17 cellular contexts compared by ENCODE assay signal in the genomic region with DNA sequence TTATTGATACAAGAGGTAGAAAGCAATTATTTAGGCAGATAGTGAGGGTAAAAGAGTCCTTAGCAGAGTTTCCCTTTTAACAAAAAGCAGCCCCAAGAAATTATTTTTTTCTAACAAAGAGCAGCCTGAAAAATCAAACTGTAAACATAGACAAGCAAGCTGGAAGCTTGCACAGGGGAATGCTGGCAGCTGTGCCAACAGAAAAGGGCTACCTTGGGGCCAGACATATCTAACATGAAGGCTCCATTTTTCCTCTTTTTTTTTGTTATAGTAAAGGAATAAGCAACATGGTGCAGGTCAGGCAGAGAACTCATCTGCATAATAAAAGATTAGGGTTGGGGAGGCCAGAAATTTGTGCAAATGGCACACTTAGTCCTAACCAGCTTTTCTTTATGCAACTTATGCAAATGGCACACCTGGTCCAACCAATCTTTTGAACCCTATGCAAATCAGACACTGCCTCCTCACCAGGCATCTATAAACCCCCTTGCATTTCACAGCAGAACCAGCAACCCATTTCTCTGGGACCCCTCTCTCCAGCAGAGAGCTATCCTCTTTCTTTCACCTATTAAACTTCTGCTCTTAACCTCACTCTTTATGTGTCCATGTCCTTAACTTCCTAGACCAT. TPM values are rescaled to one million over a fixed set of nuclear protein-coding genes. Genes with fewer than 3 reads are reported as not detected.
DNase-seq lines count a peak whose midpoint lies in the region; ATAC-seq, FAIRE-seq and TF ChIP-seq lines count a peak whose summit lies in the region.
"Had no signal": no experiment of that assay in that cellular context is flagged by ENCODE, and none has a peak within 500 bp of the region (broad histone marks: within the 10 kb centered on the region; RNA-seq: fewer than 3 reads in every experiment).

No MANE protein-coding gene starts in this region.

- POLR2A ChIA-PET in A549 (lab: Yijun Ruan, JAX) (no interaction called here), H1 (lab: Charles Lee; ENCODE audit: partially characterized antibody) (no interaction called here)

- H3K9me3 ChIP-seq in A549: peaks cover 3% of the 10 kb centered on the region; the same call in 1 of the 3 replicates
- H3K9me3 ChIP-seq in H1 (ENCODE audit: insufficient read depth in 2 of 2, low read depth in 1 of 2, low read length in 1 of 2): no peaks in the 10 kb centered on the region
- H3K9me3 ChIP-seq: Peyer's patch had no signal

- CTCF ChIA-PET in A549 (lab: Yijun Ruan, JAX): no interaction called here
- CTCF ChIA-PET in H1 (lab: Charles Lee; ENCODE audit: partially characterized antibody): interaction anchor here (1.0 to 2.1 kb wide), 2 partner anchors 26 to 440 kb away, joined by 4 to 5 read pairs; no protein-coding TSS in a partner anchor

- peaks cover 38% of the 10 kb centered on the region; the same call in 2 of the 3 replicates for H3K4me1 ChIP-seq in A549
- H3K4me1 ChIP-seq in H1 (replicated peaks in 1 of 4; ENCODE audit: control insufficient read depth in 3 of 4, insufficient read depth in 4 of 4, low read length in 3 of 4): peaks cover 0 to 11% (median 4%) of the 10 kb centered on the region in 4 experiments; a peak in 3 of 7 replicates
- H3K4me1 ChIP-seq: Peyer's patch had no signal

- H2BK15ac ChIP-seq in H1 (ENCODE audit: low read length): no peak overlapping the region

- H4K8ac ChIP-seq in H1 (ENCODE audit: extremely low read depth, insufficient read depth, low read length): no peak overlapping the region

- no peak overlapping the region for H2AFZ ChIP-seq in H1 (ENCODE audit: low read length)

- H3K4ac ChIP-seq in H1 (replicated peaks; ENCODE audit: insufficient read length, low read depth, low read length): no peak overlapping the region

- H3K23me2 ChIP-seq in H1 (ENCODE audit: low read depth, low read length): no peaks in the 10 kb centered on the region

- no peak overlapping the region for H4K5ac ChIP-seq in H1 (ENCODE audit: insufficient read length, low read depth, low read length)

- TF ChIP-seq CTCF in A549 (IDR thresholded peaks at IDR 0.05): no peak
- no peak for TF ChIP-seq CTCF in H1 (IDR thresholded peaks at IDR 0.05; ENCODE audit: control extremely low read depth in 1 of 3, insufficient read depth in 1 of 3, low read depth in 1 of 3, low read length in 3 of 3)

- no peak overlapping the region for H4K91ac ChIP-seq in H1 (replicated peaks; ENCODE audit: insufficient read length, low read length)

- TF ChIP-seq EP300 in A549 (IDR thresholded peaks at IDR 0.05) (no peak), H1 (IDR thresholded peaks at IDR 0.05; ENCODE audit: borderline replicate concordance in 1 of 2, low read depth in 2 of 2, low read length in 2 of 2) (no peak)

- FAIRE-seq in A549 (lab: Jason Lieb, UNC) (no peak), H1 (lab: Jason Lieb, UNC) (peak; percentile 52), GM19239 (lab: Jason Lieb, UNC) (no peak)

- no peaks in the 10 kb centered on the region for H3K79me1 ChIP-seq in H1 (ENCODE audit: low read depth, low read length)

- H2BK5ac ChIP-seq in H1 (ENCODE audit: low read depth, low read length): no peak overlapping the region

- no peak overlapping the region for H3K27ac ChIP-seq in A549
- no peak overlapping the region for H3K27ac ChIP-seq in H1 (ENCODE audit: low read depth, low read length)
- H3K27ac ChIP-seq: Peyer's patch had no signal

- no peak overlapping the region for H3K18ac ChIP-seq in H1 (ENCODE audit: extremely low read depth, low read length)

- no peak overlapping the region for H2BK20ac ChIP-seq in H1 (ENCODE audit: low read length)

- H3K4me3 ChIP-seq in A549 (no peak overlapping the region), H1 (ENCODE audit: extremely low read depth in 1 of 4, insufficient read depth in 2 of 4, low read depth in 3 of 4, low read length in 4 of 4) (peak overlapping the region in 1 of 4 experiments; percentile 21; a peak in 1 of 8 replicates)
- H3K4me3 ChIP-seq: Peyer's patch had no signal

- no peaks in the 10 kb centered on the region for H3K36me3 ChIP-seq in H1 (ENCODE audit: control insufficient read depth in 2 of 4, insufficient read depth in 4 of 4, low read length in 3 of 4)
- H3K36me3 ChIP-seq: Peyer's patch had no signal

- H2BK120ac ChIP-seq in H1 (replicated peaks; ENCODE audit: low read depth, low read length): no peak overlapping the region

- no peaks in the 10 kb centered on the region for H4K20me1 ChIP-seq in H1 (replicated peaks in 1 of 2; ENCODE audit: control insufficient read depth in 1 of 2, insufficient read depth in 2 of 2, low read length in 2 of 2)

- H3K9ac ChIP-seq in H1 (replicated peaks in 1 of 4; ENCODE audit: extremely low read depth in 1 of 4, low read depth in 3 of 4, low read length in 3 of 4): no peak overlapping the region

- no peak overlapping the region for H2BK12ac ChIP-seq in H1 (ENCODE audit: low read depth, low read length)

- no peaks in the 10 kb centered on the region for H3K79me2 ChIP-seq in H1 (ENCODE audit: control insufficient read depth in 1 of 2, insufficient read depth in 2 of 2, low read length in 2 of 2)

- no peaks in the 10 kb centered on the region for H3K27me3 ChIP-seq in H1 (replicated peaks in 1 of 4; ENCODE audit: control insufficient read depth in 3 of 4, extremely low read depth in 1 of 4, insufficient read depth in 3 of 4, low read length in 3 of 4)
- H3K27me3 ChIP-seq: Peyer's patch had no signal

- no peak overlapping the region for H3K23ac ChIP-seq in H1 (ENCODE audit: insufficient read length)

- TF ChIP-seq POLR2A in A549 (IDR thresholded peaks at IDR 0.05; ENCODE audit: low read length): no peak
- no peak for TF ChIP-seq POLR2A in H1 (IDR thresholded peaks at IDR 0.05; ENCODE audit: control extremely low read depth in 1 of 2, low read depth in 2 of 2, low read length in 2 of 2)

- no peak overlapping the region for H2AK5ac ChIP-seq in H1 (ENCODE audit: low read depth, low read length)

- H3K4me2 ChIP-seq in A549 (peak overlapping the region; percentile 6; the same call in 1 of the 3 replicates), H1 (ENCODE audit: insufficient read depth in 1 of 2, low read depth in 2 of 2, low read length in 2 of 2) (peak overlapping the region in 1 of 2 experiments; percentile 18; a peak in 2 of 4 replicates)

- no peak overlapping the region for H3K56ac ChIP-seq in H1 (replicated peaks; ENCODE audit: insufficient read length, low read depth, low read length)

- ATAC-seq in A549: no peak

- DNase-seq in A549 (ENCODE audit: low read depth in 1 of 2, low spot score in 1 of 2): no peak
- peak; percentile 77 for DNase-seq in DMS53 (lab: John Stamatoyannopoulos, UW)
- DNase-seq in NCI-H1930 (lab: John Stamatoyannopoulos, UW): peak; percentile 42 to 47
- no peak for DNase-seq in H1 (ENCODE audit: low read depth in 1 of 2, low spot score in 2 of 2)
- DNase-seq in SKM-1 treated with dmso at 0.1 percent for 144 hours (lab: John Stamatoyannopoulos, UW; ENCODE audit: unreplicated experiment): no peak
- DNase-seq in dermis blood vessel endothelial cell: no peak
- DNase-seq in GM19239 (ENCODE audit: insufficient read length, low spot score): no peak
- DNase-seq: ACHN; CD4-positive, alpha-beta memory T cell; GOT3; Kasumi-1; NCI-H1417; NCI-H2107; NCI-H82; Peyer's patch; Right ventricle myocardium superior had no signal

- TF ChIP-seq RAD21 in A549 (conservative IDR thresholded peaks at IDR 0.05 in 1 of 2, IDR thresholded peaks at IDR 0.05 in 1 of 2): no peak
- no peak for TF ChIP-seq RAD21 in H1 (IDR thresholded peaks at IDR 0.05 in 1 of 2, conservative IDR thresholded peaks at IDR 0.05 in 1 of 2; ENCODE audit: low read depth in 2 of 2, low read length in 2 of 2)

- H3K14ac ChIP-seq in H1 (ENCODE audit: insufficient read length): no peak overlapping the region

TF ChIP-seq in A549, 52 proteins besides CTCF, POLR2A, EP300 and RAD21 (continues in another document):
- TF ChIP-seq EHF (CRISPR knock-in tag; IDR thresholded peaks at IDR 0.05) (no peak), CEBPB (IDR thresholded peaks at IDR 0.05) (no peak), ZNF302 (CRISPR knock-in tag; IDR thresholded peaks at IDR 0.05) (no peak), CBX8 (IDR thresholded peaks at IDR 0.05) (no peak), KDM5A (IDR thresholded peaks at IDR 0.05) (no peak)

TF ChIP-seq in H1, 55 proteins besides CTCF, POLR2A, EP300 and RAD21:
- TF ChIP-seq NRF1 (IDR thresholded peaks at IDR 0.05; ENCODE audit: low read depth, low read length): no peak
- TF ChIP-seq, protein P1, sequence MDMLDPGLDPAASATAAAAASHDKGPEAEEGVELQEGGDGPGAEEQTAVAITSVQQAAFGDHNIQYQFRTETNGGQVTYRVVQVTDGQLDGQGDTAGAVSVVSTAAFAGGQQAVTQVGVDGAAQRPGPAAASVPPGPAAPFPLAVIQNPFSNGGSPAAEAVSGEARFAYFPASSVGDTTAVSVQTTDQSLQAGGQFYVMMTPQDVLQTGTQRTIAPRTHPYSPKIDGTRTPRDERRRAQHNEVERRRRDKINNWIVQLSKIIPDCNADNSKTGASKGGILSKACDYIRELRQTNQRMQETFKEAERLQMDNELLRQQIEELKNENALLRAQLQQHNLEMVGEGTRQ (IDR thresholded peaks at IDR 0.05; ENCODE audit: low read length): no peak
- no peak for TF ChIP-seq CBX8 (IDR thresholded peaks at IDR 0.05; ENCODE audit: borderline replicate concordance, low read depth, low read length)
- TF ChIP-seq ASH2L (IDR thresholded peaks at IDR 0.05; ENCODE audit: low read length): no peak
- no peak for TF ChIP-seq MAX (IDR thresholded peaks at IDR 0.05)

RNA-seq across cellular contexts. Expression of gene PDGFD, which starts 41.8 kb away (rescaled TPM):
- polyA plus RNA-seq in A549 (2011; rRNA removed): 29.7 TPM in 2 replicates
- 5.4 and 7.3 TPM in 2 replicates for polyA plus RNA-seq in A549 (2012; cell fraction: cytosol; rRNA removed)
- polyA plus RNA-seq in A549 (2012; cell fraction: nucleus; rRNA removed): 4.6 and 5.4 TPM in 2 replicates
- polyA plus RNA-seq in A549 (2017; fragmentation: RNase III; extraction: RNeasy Plus Mini Kit Qiagen cat#74134 plus additional on column Dnase treatment): 10.6 to 12.9 TPM (median 11.1 TPM) in 3 replicates
- polyA minus RNA-seq in A549 (2011; rRNA and poly(A)+ RNA removed): 11.2 and 11.9 TPM in 2 replicates
- total RNA-seq in H1 (2021; fragmentation: NEBNext Ultra II Directional; extraction: Animal tissue kit (Norgen Biotek cat#: 25700)): 3.8 and 3.9 TPM in 2 replicates
- 0.97 and 1.1 TPM in 2 replicates for polyA plus RNA-seq in H1 (2011; rRNA removed)
- polyA plus RNA-seq in H1 (2011; cell fraction: cytosol; rRNA removed): 1.2 TPM
- polyA plus RNA-seq in H1 (2011; cell fraction: nucleus; rRNA removed): 1.4 TPM
- polyA plus RNA-seq in H1 (2012, experiment 1 of 2): 1.3 to 2.3 TPM (median 1.7 TPM) in 4 replicates
- 0.20 TPM for polyA plus RNA-seq in H1 (2012, experiment 2 of 2)
- 5.0 TPM for polyA plus RNA-seq in H1 (2013, experiment 1 of 2)
- polyA plus RNA-seq in H1 (2013, experiment 2 of 2): 5.9 TPM
- 1.4 and 2.5 TPM in 2 replicates for polyA minus RNA-seq in H1 (2011; rRNA and poly(A)+ RNA removed)
- polyA minus RNA-seq in H1 (2011; cell fraction: cytosol; rRNA and poly(A)+ RNA removed): 3.2 TPM
- 5.8 TPM for polyA minus RNA-seq in H1 (2011; cell fraction: nucleus; rRNA and poly(A)+ RNA removed)
- 22.1 and 34.9 TPM in 2 replicates for total RNA-seq in dermis blood vessel endothelial cell
- total RNA-seq: CD4-positive, alpha-beta memory T cell; T-helper 2 cell treated with Interferon-gamma antibody and Interleukin-4, amounts not matched to agents 100 ng/mL and 5 ng/mL, for 36 hours had no signal

Comparison
In these comparisons a context has a peak if more than half of its experiments do, and no peak if none do; other contexts are left out.
1. DNase-seq: peak in DMS53 (single experiment) and NCI-H1930 (2 of 2); none in A549 (0 of 2), H1 (0 of 2), SKM-1 treated with dmso at 0.1 percent for 144 hours (single experiment), dermis blood vessel endothelial cell (single experiment) and GM19239 (single experiment).